In the genomic region with DNA sequence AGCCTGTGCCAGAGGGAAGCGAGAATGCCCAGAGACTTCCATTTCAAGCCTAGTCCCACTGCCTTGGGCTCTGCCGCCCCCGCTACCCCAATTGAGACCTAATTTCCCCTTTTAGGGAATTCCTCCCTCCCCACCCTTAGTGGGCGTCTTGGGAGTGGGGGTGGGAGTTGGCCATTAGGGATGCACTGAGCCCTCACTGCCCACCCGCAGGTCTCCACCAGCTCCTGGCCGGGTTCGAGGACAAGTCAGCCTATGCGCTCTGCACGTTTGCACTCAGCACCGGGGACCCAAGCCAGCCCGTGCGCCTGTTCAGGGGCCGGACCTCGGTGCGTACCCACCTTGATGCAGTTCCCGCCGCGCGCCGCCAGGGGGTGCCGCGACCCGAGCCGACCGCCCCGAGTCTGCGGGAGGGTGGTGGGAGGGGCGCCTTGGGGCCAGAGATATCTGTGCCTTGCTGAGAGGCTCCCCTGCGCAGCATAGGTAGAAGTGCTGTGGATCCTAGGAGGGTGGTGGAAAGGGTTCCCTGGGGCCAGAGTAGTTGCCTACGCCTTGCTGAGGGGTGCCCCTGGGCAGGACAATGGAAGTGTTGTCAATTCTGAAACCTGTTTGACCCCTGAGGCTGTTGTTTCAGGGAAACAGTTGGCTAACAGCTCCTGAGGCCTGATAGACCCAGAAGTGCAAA, we compare ENCODE assay signal across 1 cellular context.
TF ChIP-seq lines count a peak whose summit lies in the region.

No MANE protein-coding gene starts in this region.

TF ChIP-seq in HepG2, 621 proteins besides CTCF, POLR2A, EP300 and RAD21 (continued from another document and continues in another):
- TF ChIP-seq, protein P1, sequence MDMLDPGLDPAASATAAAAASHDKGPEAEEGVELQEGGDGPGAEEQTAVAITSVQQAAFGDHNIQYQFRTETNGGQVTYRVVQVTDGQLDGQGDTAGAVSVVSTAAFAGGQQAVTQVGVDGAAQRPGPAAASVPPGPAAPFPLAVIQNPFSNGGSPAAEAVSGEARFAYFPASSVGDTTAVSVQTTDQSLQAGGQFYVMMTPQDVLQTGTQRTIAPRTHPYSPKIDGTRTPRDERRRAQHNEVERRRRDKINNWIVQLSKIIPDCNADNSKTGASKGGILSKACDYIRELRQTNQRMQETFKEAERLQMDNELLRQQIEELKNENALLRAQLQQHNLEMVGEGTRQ (IDR thresholded peaks at IDR 0.05; ENCODE audit: low read depth, low read length) = no peak
- TF ChIP-seq, protein P1 (CRISPR knock-in tag; IDR thresholded peaks at IDR 0.05; ENCODE audit: borderline replicate concordance) = no peak; the same call in 1 of the 2 replicates
- TF ChIP-seq, protein P2, sequence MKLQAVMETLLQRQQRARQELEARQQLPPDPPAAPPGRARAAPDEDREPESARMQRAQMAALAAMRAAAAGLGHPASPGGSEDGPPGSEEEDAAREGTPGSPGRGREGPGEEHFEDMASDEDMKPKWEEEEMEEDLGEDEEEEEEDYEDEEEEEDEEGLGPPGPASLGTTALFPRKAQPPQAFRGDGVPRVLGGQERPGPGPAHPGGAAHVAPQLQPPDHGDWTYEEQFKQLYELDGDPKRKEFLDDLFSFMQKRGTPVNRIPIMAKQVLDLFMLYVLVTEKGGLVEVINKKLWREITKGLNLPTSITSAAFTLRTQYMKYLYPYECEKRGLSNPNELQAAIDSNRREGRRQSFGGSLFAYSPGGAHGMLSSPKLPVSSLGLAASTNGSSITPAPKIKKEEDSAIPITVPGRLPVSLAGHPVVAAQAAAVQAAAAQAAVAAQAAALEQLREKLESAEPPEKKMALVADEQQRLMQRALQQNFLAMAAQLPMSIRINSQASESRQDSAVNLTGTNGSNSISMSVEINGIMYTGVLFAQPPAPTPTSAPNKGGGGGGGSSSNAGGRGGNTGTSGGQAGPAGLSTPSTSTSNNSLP (IDR thresholded peaks at IDR 0.05; ENCODE audit: low read depth, low read length) = peak; percentile 33; the same call in 1 of the 2 replicates
- TF ChIP-seq SMAD3 (CRISPR knock-in tag; IDR thresholded peaks at IDR 0.05) (no peak), CC2D1A (CRISPR knock-in tag; IDR thresholded peaks at IDR 0.05) (no peak), ZNF232 (CRISPR knock-in tag; IDR thresholded peaks at IDR 0.05; ENCODE audit: borderline replicate concordance) (no peak), ZNF83 (CRISPR knock-in tag; IDR thresholded peaks at IDR 0.05; ENCODE audit: borderline replicate concordance) (peak; percentile 93; the same call in 1 of the 2 replicates), MED1 (CRISPR knock-in tag; IDR thresholded peaks at IDR 0.05) (peak; percentile 83), MEIS2 (CRISPR knock-in tag; IDR thresholded peaks at IDR 0.05) (peak; percentile 88), ZNF317 (CRISPR knock-in tag; IDR thresholded peaks at IDR 0.05) (peak; percentile 56; the same call in 1 of the 2 replicates), REL (CRISPR knock-in tag; conservative IDR thresholded peaks at IDR 0.05) (peak; percentile 72; the same call in 1 of the 2 replicates), ARNTL (CRISPR knock-in tag; IDR thresholded peaks at IDR 0.05) (0 out of 2 replicates have a peak, but pooled peaks have one; percentile 25), ZNF816 (CRISPR knock-in tag; IDR thresholded peaks at IDR 0.05; ENCODE audit: borderline replicate concordance) (peak; percentile 43), ZNF850 (CRISPR knock-in tag; conservative IDR thresholded peaks at IDR 0.05) (no peak; the same call in 1 of the 2 replicates), NFE2L1 (CRISPR knock-in tag; IDR thresholded peaks at IDR 0.05; ENCODE audit: borderline replicate concordance) (no peak), RNF2 (conservative IDR thresholded peaks at IDR 0.05; ENCODE audit: low read depth) (no peak), ZNF160 (CRISPR knock-in tag; IDR thresholded peaks at IDR 0.05) (peak; percentile 77; the same call in 1 of the 2 replicates), SAFB2 (CRISPR knock-in tag; IDR thresholded peaks at IDR 0.05; ENCODE audit: borderline replicate concordance, low read depth) (peak; percentile 74; the same call in 1 of the 2 replicates), MEF2D (CRISPR knock-in tag; IDR thresholded peaks at IDR 0.05) (peak; percentile 91), ZFP37 (CRISPR knock-in tag; IDR thresholded peaks at IDR 0.05; ENCODE audit: borderline replicate concordance) (0 out of 2 replicates have a peak, but pooled peaks have one; percentile 52), MXI1 (IDR thresholded peaks at IDR 0.05; ENCODE audit: borderline replicate concordance, low read depth, low read length) (peak; percentile 52; the same call in 1 of the 3 replicates), SCMH1 (CRISPR knock-in tag; IDR thresholded peaks at IDR 0.05; ENCODE audit: borderline replicate concordance) (no peak), GABPA (IDR thresholded peaks at IDR 0.05; ENCODE audit: low read depth, low read length) (no peak), GABPA (CRISPR knock-in tag; IDR thresholded peaks at IDR 0.05; ENCODE audit: low read depth) (no peak), ZKSCAN8 (CRISPR knock-in tag; IDR thresholded peaks at IDR 0.05; ENCODE audit: borderline replicate concordance) (peak; percentile 95), HHEX (CRISPR knock-in tag; IDR thresholded peaks at IDR 0.05) (0 out of 2 replicates have a peak, but pooled peaks have one; percentile 49), POGZ (CRISPR knock-in tag; IDR thresholded peaks at IDR 0.05) (peak; percentile 76; the same call in 1 of the 2 replicates), SNAI1 (CRISPR knock-in tag; IDR thresholded peaks at IDR 0.05; ENCODE audit: borderline replicate concordance) (no peak), ATF7 (IDR thresholded peaks at IDR 0.05) (no peak), ATF7 (CRISPR knock-in tag; IDR thresholded peaks at IDR 0.05) (no peak), CCDC6 (CRISPR knock-in tag; IDR thresholded peaks at IDR 0.05) (peak; percentile 62; the same call in 1 of the 2 replicates), ZNF383 (CRISPR knock-in tag; IDR thresholded peaks at IDR 0.05; ENCODE audit: borderline replicate concordance) (no peak), ARNT (IDR thresholded peaks at IDR 0.05) (no peak), ZNF773 (CRISPR knock-in tag; IDR thresholded peaks at IDR 0.05; ENCODE audit: borderline replicate concordance) (no peak), HES4 (CRISPR knock-in tag; IDR thresholded peaks at IDR 0.05; ENCODE audit: borderline replicate concordance) (no peak), THYN1 (CRISPR knock-in tag; IDR thresholded peaks at IDR 0.05; ENCODE audit: borderline replicate concordance, low read depth) (0 out of 2 replicates have a peak, but pooled peaks have one; percentile 72)
- TF ChIP-seq, protein P3, sequence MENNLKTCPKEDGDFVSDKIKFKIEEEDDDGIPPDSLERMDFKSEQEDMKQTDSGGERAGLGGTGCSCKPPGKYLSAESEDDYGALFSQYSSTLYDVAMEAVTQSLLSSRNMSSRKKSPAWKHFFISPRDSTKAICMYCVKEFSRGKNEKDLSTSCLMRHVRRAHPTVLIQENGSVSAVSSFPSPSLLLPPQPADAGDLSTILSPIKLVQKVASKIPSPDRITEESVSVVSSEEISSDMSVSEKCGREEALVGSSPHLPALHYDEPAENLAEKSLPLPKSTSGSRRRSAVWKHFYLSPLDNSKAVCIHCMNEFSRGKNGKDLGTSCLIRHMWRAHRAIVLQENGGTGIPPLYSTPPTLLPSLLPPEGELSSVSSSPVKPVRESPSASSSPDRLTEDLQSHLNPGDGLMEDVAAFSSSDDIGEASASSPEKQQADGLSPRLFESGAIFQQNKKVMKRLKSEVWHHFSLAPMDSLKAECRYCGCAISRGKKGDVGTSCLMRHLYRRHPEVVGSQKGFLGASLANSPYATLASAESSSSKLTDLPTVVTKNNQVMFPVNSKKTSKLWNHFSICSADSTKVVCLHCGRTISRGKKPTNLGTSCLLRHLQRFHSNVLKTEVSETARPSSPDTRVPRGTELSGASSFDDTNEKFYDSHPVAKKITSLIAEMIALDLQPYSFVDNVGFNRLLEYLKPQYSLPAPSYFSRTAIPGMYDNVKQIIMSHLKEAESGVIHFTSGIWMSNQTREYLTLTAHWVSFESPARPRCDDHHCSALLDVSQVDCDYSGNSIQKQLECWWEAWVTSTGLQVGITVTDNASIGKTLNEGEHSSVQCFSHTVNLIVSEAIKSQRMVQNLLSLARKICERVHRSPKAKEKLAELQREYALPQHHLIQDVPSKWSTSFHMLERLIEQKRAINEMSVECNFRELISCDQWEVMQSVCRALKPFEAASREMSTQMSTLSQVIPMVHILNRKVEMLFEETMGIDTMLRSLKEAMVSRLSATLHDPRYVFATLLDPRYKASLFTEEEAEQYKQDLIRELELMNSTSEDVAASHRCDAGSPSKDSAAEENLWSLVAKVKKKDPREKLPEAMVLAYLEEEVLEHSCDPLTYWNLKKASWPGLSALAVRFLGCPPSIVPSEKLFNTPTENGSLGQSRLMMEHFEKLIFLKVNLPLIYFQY (CRISPR knock-in tag; IDR thresholded peaks at IDR 0.05; ENCODE audit: borderline replicate concordance) = peak; percentile 84; the same call in 1 of the 2 replicates
- TF ChIP-seq, protein P4, sequence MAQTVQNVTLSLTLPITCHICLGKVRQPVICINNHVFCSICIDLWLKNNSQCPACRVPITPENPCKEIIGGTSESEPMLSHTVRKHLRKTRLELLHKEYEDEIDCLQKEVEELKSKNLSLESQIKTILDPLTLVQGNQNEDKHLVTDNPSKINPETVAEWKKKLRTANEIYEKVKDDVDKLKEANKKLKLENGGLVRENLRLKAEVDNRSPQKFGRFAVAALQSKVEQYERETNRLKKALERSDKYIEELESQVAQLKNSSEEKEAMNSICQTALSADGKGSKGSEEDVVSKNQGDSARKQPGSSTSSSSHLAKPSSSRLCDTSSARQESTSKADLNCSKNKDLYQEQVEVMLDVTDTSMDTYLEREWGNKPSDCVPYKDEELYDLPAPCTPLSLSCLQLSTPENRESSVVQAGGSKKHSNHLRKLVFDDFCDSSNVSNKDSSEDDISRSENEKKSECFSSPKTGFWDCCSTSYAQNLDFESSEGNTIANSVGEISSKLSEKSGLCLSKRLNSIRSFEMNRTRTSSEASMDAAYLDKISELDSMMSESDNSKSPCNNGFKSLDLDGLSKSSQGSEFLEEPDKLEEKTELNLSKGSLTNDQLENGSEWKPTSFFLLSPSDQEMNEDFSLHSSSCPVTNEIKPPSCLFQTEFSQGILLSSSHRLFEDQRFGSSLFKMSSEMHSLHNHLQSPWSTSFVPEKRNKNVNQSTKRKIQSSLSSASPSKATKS (CRISPR knock-in tag; IDR thresholded peaks at IDR 0.05) = no peak
- TF ChIP-seq, protein P5, sequence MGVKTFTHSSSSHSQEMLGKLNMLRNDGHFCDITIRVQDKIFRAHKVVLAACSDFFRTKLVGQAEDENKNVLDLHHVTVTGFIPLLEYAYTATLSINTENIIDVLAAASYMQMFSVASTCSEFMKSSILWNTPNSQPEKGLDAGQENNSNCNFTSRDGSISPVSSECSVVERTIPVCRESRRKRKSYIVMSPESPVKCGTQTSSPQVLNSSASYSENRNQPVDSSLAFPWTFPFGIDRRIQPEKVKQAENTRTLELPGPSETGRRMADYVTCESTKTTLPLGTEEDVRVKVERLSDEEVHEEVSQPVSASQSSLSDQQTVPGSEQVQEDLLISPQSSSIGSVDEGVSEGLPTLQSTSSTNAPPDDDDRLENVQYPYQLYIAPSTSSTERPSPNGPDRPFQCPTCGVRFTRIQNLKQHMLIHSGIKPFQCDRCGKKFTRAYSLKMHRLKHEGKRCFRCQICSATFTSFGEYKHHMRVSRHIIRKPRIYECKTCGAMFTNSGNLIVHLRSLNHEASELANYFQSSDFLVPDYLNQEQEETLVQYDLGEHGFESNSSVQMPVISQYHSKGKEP (CRISPR knock-in tag; IDR thresholded peaks at IDR 0.05) = no peak
- TF ChIP-seq, protein P6, sequence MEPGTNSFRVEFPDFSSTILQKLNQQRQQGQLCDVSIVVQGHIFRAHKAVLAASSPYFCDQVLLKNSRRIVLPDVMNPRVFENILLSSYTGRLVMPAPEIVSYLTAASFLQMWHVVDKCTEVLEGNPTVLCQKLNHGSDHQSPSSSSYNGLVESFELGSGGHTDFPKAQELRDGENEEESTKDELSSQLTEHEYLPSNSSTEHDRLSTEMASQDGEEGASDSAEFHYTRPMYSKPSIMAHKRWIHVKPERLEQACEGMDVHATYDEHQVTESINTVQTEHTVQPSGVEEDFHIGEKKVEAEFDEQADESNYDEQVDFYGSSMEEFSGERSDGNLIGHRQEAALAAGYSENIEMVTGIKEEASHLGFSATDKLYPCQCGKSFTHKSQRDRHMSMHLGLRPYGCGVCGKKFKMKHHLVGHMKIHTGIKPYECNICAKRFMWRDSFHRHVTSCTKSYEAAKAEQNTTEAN (CRISPR knock-in tag; conservative IDR thresholded peaks at IDR 0.05) = 0 out of 2 replicates have a peak, but pooled peaks have one; percentile 22
- TF ChIP-seq, protein P7, sequence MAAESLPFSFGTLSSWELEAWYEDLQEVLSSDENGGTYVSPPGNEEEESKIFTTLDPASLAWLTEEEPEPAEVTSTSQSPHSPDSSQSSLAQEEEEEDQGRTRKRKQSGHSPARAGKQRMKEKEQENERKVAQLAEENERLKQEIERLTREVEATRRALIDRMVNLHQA (CRISPR knock-in tag; IDR thresholded peaks at IDR 0.05) = no peak
- TF ChIP-seq, protein P8, sequence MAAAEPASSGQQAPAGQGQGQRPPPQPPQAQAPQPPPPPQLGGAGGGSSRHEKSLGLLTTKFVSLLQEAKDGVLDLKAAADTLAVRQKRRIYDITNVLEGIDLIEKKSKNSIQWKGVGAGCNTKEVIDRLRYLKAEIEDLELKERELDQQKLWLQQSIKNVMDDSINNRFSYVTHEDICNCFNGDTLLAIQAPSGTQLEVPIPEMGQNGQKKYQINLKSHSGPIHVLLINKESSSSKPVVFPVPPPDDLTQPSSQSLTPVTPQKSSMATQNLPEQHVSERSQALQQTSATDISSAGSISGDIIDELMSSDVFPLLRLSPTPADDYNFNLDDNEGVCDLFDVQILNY (CRISPR knock-in tag; conservative IDR thresholded peaks at IDR 0.05) = no peak; the same call in 1 of the 2 replicates
- TF ChIP-seq, protein P9, sequence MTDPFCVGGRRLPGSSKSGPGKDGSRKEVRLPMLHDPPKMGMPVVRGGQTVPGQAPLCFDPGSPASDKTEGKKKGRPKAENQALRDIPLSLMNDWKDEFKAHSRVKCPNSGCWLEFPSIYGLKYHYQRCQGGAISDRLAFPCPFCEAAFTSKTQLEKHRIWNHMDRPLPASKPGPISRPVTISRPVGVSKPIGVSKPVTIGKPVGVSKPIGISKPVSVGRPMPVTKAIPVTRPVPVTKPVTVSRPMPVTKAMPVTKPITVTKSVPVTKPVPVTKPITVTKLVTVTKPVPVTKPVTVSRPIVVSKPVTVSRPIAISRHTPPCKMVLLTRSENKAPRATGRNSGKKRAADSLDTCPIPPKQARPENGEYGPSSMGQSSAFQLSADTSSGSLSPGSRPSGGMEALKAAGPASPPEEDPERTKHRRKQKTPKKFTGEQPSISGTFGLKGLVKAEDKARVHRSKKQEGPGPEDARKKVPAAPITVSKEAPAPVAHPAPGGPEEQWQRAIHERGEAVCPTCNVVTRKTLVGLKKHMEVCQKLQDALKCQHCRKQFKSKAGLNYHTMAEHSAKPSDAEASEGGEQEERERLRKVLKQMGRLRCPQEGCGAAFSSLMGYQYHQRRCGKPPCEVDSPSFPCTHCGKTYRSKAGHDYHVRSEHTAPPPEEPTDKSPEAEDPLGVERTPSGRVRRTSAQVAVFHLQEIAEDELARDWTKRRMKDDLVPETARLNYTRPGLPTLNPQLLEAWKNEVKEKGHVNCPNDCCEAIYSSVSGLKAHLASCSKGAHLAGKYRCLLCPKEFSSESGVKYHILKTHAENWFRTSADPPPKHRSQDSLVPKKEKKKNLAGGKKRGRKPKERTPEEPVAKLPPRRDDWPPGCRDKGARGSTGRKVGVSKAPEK (CRISPR knock-in tag; IDR thresholded peaks at IDR 0.05; ENCODE audit: borderline replicate concordance) = peak; percentile 99
